22 cellular contexts compared by ENCODE assay signal in genomic region chr3:195805181-195805580, GRCh38. TPM values are rescaled to one million over a fixed set of nuclear protein-coding genes. Genes with fewer than 3 reads are reported as not detected.
DNase-seq lines count a peak whose midpoint lies in the region; ATAC-seq and TF ChIP-seq lines count a peak whose summit lies in the region.
"Had no signal": no experiment of that assay in that cellular context is flagged by ENCODE, and none has a peak within 500 bp of the region (broad histone marks: within the 10 kb centered on the region; RNA-seq: fewer than 3 reads in every experiment).

No MANE protein-coding gene starts in this region.

- POLR2A ChIA-PET in CD8-positive, alpha-beta memory T cell (lab: Charles Lee) = no interaction called here

- H3K4me3 ChIP-seq in CD8-positive, alpha-beta memory T cell (ENCODE audit: low read length) = no peak overlapping the region
- peak overlapping the region; percentile 10 to 48 for H3K4me3 ChIP-seq in mucosa of rectum (ENCODE audit: low read length in 2 of 2)
- H3K4me3 ChIP-seq: cardiac muscle cell had no signal

- H3K27me3 ChIP-seq in CD8-positive, alpha-beta memory T cell (ENCODE audit: insufficient read depth, low read length, poor library complexity, severe bottlenecking) = no peaks in the 10 kb centered on the region
- H3K27me3 ChIP-seq in mucosa of rectum (ENCODE audit: control insufficient read depth in 2 of 2, insufficient read depth in 2 of 2, low read length in 2 of 2) = no peaks in the 10 kb centered on the region
- H3K27me3 ChIP-seq: cardiac muscle cell, pancreas had no signal

- peaks cover 41% of the 10 kb centered on the region for H3K4me1 ChIP-seq in CD8-positive, alpha-beta memory T cell (ENCODE audit: insufficient read depth, low read length)
- H3K4me1 ChIP-seq in mucosa of rectum (ENCODE audit: control insufficient read depth in 2 of 2, insufficient read depth in 2 of 2, low read length in 2 of 2) = peaks cover 43 to 66% of the 10 kb centered on the region in 2 donors

- H3K27ac Mint-ChIP-seq in CD8-positive, alpha-beta memory T cell = no peak overlapping the region
- peak overlapping the region; percentile 61 for H3K27ac Mint-ChIP-seq in activated T-helper 2 cell treated with anti-CD3 and anti-CD28 coated beads, Interferon-gamma antibody, Interleukin-2, Interleukin-4, amounts not matched to agents 10 μg/mL and 5 μg/mL and 100 μg/mL, durations not matched to agents 14 hours and 24 hours and 36 hours

- TF ChIP-seq CTCF in 22Rv1 (IDR thresholded peaks at IDR 0.05) = no peak

- H3K4me1 Mint-ChIP-seq in CD8-positive, alpha-beta memory T cell = peaks cover 38 to 41% (median 39%) of the 10 kb centered on the region in 3 donors
- H3K4me1 Mint-ChIP-seq in activated T-helper 2 cell treated with anti-CD3 and anti-CD28 coated beads, Interferon-gamma antibody, Interleukin-2, Interleukin-4, amounts not matched to agents 10 μg/mL and 5 μg/mL and 100 μg/mL, durations not matched to agents 14 hours and 24 hours and 36 hours (ENCODE audit: low read depth) = peaks cover 51% of the 10 kb centered on the region

- H3K27ac ChIP-seq in 22Rv1 = peak overlapping the region; percentile 75; the same call in 1 of the 2 replicates
- H3K27ac ChIP-seq in CD8-positive, alpha-beta memory T cell (ENCODE audit: low read depth, low read length) = peak overlapping the region; percentile 62
- peak overlapping the region; percentile 96 to 97 for H3K27ac ChIP-seq in mucosa of rectum (ENCODE audit: low read depth in 2 of 2, low read length in 2 of 2)
- H3K27ac ChIP-seq: cardiac muscle cell, epithelial cell of prostate, tibial artery had no signal

- CTCF ChIA-PET in CD8-positive, alpha-beta memory T cell (lab: Charles Lee) = no interaction called here

- H3K36me3 ChIP-seq in CD8-positive, alpha-beta memory T cell (ENCODE audit: insufficient read depth, low read length) = no peaks in the 10 kb centered on the region
- peaks cover 5 to 12% of the 10 kb centered on the region in 2 donors for H3K36me3 ChIP-seq in mucosa of rectum (ENCODE audit: control insufficient read depth in 2 of 2, insufficient read depth in 2 of 2, low read length in 2 of 2)
- H3K36me3 ChIP-seq: cardiac muscle cell, pancreas, tibial artery had no signal

- H3K9me3 ChIP-seq in CD8-positive, alpha-beta memory T cell (ENCODE audit: low read length) = no peaks in the 10 kb centered on the region
- H3K9me3 ChIP-seq in mucosa of rectum (ENCODE audit: control insufficient read depth in 2 of 2, low read length in 2 of 2) = no peaks in the 10 kb centered on the region
- H3K9me3 ChIP-seq: pancreas, tibial artery had no signal

- H3K4me3 Mint-ChIP-seq in CD8-positive, alpha-beta memory T cell = no peak overlapping the region
- no peak overlapping the region for H3K4me3 Mint-ChIP-seq in activated T-helper 2 cell treated with anti-CD3 and anti-CD28 coated beads, Interferon-gamma antibody, Interleukin-2, Interleukin-4, amounts not matched to agents 10 μg/mL and 5 μg/mL and 100 μg/mL, durations not matched to agents 14 hours and 24 hours and 36 hours (ENCODE audit: low read depth)

- H3K9ac ChIP-seq in mucosa of rectum (ENCODE audit: low read depth in 1 of 2, low read length in 2 of 2) = peak overlapping the region; percentile 56 to 84

- no peak for ATAC-seq in GM21717 (IDR thresholded peaks at IDR 0.05; ENCODE audit: unreplicated experiment)
- ATAC-seq in GM19455 (IDR thresholded peaks at IDR 0.05; ENCODE audit: unreplicated experiment) = no peak

- no peak for DNase-seq in CD8-positive, alpha-beta memory T cell
- no peak for DNase-seq in activated T-helper 2 cell treated with anti-CD3 and anti-CD28 coated beads, Interferon-gamma antibody, Interleukin-2, Interleukin-4, amounts not matched to agents 10 μg/mL and 5 μg/mL and 100 μg/mL, durations not matched to agents 14 hours and 24 hours and 36 hours (ENCODE audit: low spot score)
- DNase-seq in NCI-H510A (lab: John Stamatoyannopoulos, UW) (no peak), GOT3 (lab: John Stamatoyannopoulos, UW) (no peak)
- DNase-seq: DND-41, foreskin fibroblast, kidney glomerular epithelial cell, NCI-H1694, NCI-H226, NCI-H82, right cardiac atrium, SHP77 had no signal

- H3K27me3 Mint-ChIP-seq in CD8-positive, alpha-beta memory T cell = peaks cover 1 to 39% of the 10 kb centered on the region in 2 donors
- H3K27me3 Mint-ChIP-seq in activated T-helper 2 cell treated with anti-CD3 and anti-CD28 coated beads, Interferon-gamma antibody, Interleukin-2, Interleukin-4, amounts not matched to agents 10 μg/mL and 5 μg/mL and 100 μg/mL, durations not matched to agents 14 hours and 24 hours and 36 hours (ENCODE audit: low read depth) = peaks cover 2% of the 10 kb centered on the region

- H3K9me3 Mint-ChIP-seq in CD8-positive, alpha-beta memory T cell = no peaks in the 10 kb centered on the region
- H3K9me3 Mint-ChIP-seq in activated T-helper 2 cell treated with anti-CD3 and anti-CD28 coated beads, Interferon-gamma antibody, Interleukin-2, Interleukin-4, amounts not matched to agents 10 μg/mL and 5 μg/mL and 100 μg/mL, durations not matched to agents 14 hours and 24 hours and 36 hours = no peaks in the 10 kb centered on the region

- intact Hi-C loops in activated T-helper 2 cell treated with anti-CD3 and anti-CD28 coated beads, Interferon-gamma antibody, Interleukin-2, Interleukin-4, amounts not matched to agents 10 μg/mL and 5 μg/mL and 100 μg/mL, durations not matched to agents 14 hours and 24 hours and 36 hours (cut with micrococcal nuclease) = no loop called here

- peaks cover 0 to 4% (median 2%) of the 10 kb centered on the region in 3 donors for H3K36me3 Mint-ChIP-seq in CD8-positive, alpha-beta memory T cell
- peaks cover 13% of the 10 kb centered on the region for H3K36me3 Mint-ChIP-seq in activated T-helper 2 cell treated with anti-CD3 and anti-CD28 coated beads, Interferon-gamma antibody, Interleukin-2, Interleukin-4, amounts not matched to agents 10 μg/mL and 5 μg/mL and 100 μg/mL, durations not matched to agents 14 hours and 24 hours and 36 hours (ENCODE audit: low read depth)

RNA-seq across cellular contexts. Expression of gene MUC4, which starts 6.5 kb away (rescaled TPM):
- under 1 TPM; 0.24 to 0.35 TPM for total RNA-seq in CD8-positive, alpha-beta memory T cell
- not detected for polyA plus RNA-seq in CD8-positive, alpha-beta memory T cell
- 1.3 and 1.4 TPM in 2 replicates for total RNA-seq in activated T-helper 2 cell treated with anti-CD3 and anti-CD28 coated beads, Interferon-gamma antibody, Interleukin-2, Interleukin-4, amounts not matched to agents 10 μg/mL and 5 μg/mL and 100 μg/mL, durations not matched to agents 14 hours and 24 hours and 36 hours
- total RNA-seq: cardiac muscle cell, dermis microvascular lymphatic vessel endothelial cell, H4 had no signal
